Comparison of ENCODE assay signal across 8 cellular contexts in the genomic region with DNA sequence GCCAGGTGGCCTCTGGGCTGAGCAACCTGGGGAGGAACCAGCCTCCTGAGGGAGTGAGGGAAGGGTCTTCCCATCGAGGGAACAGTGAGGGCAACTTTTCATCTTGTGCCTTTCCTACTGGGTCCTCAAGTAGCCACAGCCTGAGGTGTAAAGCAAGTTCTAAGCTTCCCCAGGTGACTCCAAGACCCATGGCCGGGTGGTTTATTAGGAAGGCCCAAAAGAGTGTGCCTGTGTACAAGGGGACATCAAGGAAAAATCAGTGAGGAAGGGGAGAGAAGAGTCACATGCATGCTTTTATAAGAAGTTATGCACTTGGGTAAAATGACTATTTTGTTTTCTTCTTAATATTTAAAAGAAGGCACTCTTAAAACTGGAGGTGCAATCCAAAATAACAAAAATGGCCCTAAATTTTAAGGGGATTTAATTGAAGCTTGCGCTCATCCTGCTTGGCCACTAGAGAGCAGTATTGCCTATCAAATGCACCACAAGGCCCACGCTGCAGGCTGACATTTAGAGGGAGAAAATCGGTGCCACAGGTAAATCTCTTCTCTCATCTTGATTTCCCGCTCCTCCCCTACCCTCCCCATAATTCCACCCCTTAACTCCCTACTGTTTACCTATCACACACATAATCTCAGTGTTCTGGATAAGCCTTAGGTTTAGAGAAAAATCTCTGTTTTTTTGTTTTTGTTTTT. TPM values are rescaled to one million over a fixed set of nuclear protein-coding genes. Genes with fewer than 3 reads are reported as not detected.
A peak's percentile ranks its signal among the peaks of the same experiment; 100 is the strongest.
DNase-seq lines count a peak whose midpoint lies in the region; ATAC-seq and TF ChIP-seq lines count a peak whose summit lies in the region.

No MANE protein-coding gene starts in this region.

- no peak for TF ChIP-seq POLR2A in upper lobe of left lung (IDR thresholded peaks at IDR 0.05)

- TF ChIP-seq EP300 in upper lobe of left lung (IDR thresholded peaks at IDR 0.05): no peak

- H3K27me3 Mint-ChIP-seq in nephron progenitor cell (ENCODE audit: low read depth, poor library complexity): no peaks in the 10 kb centered on the region

- H3K4me3 Mint-ChIP-seq in nephron progenitor cell: no peak overlapping the region

- H3K36me3 Mint-ChIP-seq in nephron progenitor cell (ENCODE audit: low read depth): peaks cover 14% of the 10 kb centered on the region

- no peaks in the 10 kb centered on the region for H3K36me3 ChIP-seq in WERI-Rb-1
- no peaks in the 10 kb centered on the region for H3K36me3 ChIP-seq in upper lobe of left lung

- peak; percentile 72 for TF ChIP-seq CTCF in WERI-Rb-1 (IDR thresholded peaks at IDR 0.05; ENCODE audit: low read depth, low read length)
- peak; percentile 86 for TF ChIP-seq CTCF in nephron progenitor cell (IDR thresholded peaks at IDR 0.05)
- peak; percentile 28 to 68 (median 64) for TF ChIP-seq CTCF in upper lobe of left lung (IDR thresholded peaks at IDR 0.05)

- WGBS in upper lobe of left lung, 2 donors: 32 to 33% methylated on average over 6 of the region's 6 CpGs

- H3K9me3 Mint-ChIP-seq in nephron progenitor cell: peaks cover 22% of the 10 kb centered on the region

- no peak overlapping the region for H3K4me3 ChIP-seq in WERI-Rb-1 (ENCODE audit: low read depth, low read length)
- H3K4me3 ChIP-seq in upper lobe of left lung: no peak overlapping the region

- ATAC-seq in GM19467 (IDR thresholded peaks at IDR 0.05; ENCODE audit: unreplicated experiment): peak; percentile 63
- peak in 1 of 2 donors; percentile 80 for ATAC-seq in upper lobe of left lung (ENCODE audit: low FRiP score in 2 of 2)
- ATAC-seq in GM19328 (IDR thresholded peaks at IDR 0.05; ENCODE audit: unreplicated experiment): no peak

- H3K4me1 Mint-ChIP-seq in nephron progenitor cell: no peaks in the 10 kb centered on the region

- H3K27ac ChIP-seq in WERI-Rb-1 (no peak overlapping the region), upper lobe of left lung (no peak overlapping the region)

- DNase-seq in CMK (ENCODE audit: low read depth) (peak; percentile 2), NCI-H2081 treated with DMSO at 0.1 percent for 48 hours (lab: John Stamatoyannopoulos, UW) (peak; percentile 26), WERI-Rb-1 (peak; percentile 42), fibroblast of gingiva (ENCODE audit: low read depth) (peak; percentile 64), nephron progenitor cell (peak; percentile 48), upper lobe of left lung (peak in 1 of 2 donors; percentile 49)

- no peaks in the 10 kb centered on the region for H3K27me3 ChIP-seq in WERI-Rb-1 (ENCODE audit: insufficient read depth, low read depth, severe bottlenecking)
- H3K27me3 ChIP-seq in upper lobe of left lung: no peaks in the 10 kb centered on the region

- no peak overlapping the region for H3K27ac Mint-ChIP-seq in nephron progenitor cell

- no peaks in the 10 kb centered on the region for H3K4me1 ChIP-seq in upper lobe of left lung

- H3K9me3 ChIP-seq in WERI-Rb-1 (ENCODE audit: severe bottlenecking) (no peaks in the 10 kb centered on the region), upper lobe of left lung (peaks cover 0 to 9% (median 0%) of the 10 kb centered on the region in 4 donors)

RNA-seq across cellular contexts. Expression of a gene that starts 6.7 kb away (rescaled TPM):
- total RNA-seq in upper lobe of left lung: 1 to 10 TPM in 3 of 6 donors, under 1 TPM in 2, not detected in 1; 0.46 to 8.4 (median 1.4) TPM
